10 cellular contexts compared by ENCODE assay signal in the genomic region with DNA sequence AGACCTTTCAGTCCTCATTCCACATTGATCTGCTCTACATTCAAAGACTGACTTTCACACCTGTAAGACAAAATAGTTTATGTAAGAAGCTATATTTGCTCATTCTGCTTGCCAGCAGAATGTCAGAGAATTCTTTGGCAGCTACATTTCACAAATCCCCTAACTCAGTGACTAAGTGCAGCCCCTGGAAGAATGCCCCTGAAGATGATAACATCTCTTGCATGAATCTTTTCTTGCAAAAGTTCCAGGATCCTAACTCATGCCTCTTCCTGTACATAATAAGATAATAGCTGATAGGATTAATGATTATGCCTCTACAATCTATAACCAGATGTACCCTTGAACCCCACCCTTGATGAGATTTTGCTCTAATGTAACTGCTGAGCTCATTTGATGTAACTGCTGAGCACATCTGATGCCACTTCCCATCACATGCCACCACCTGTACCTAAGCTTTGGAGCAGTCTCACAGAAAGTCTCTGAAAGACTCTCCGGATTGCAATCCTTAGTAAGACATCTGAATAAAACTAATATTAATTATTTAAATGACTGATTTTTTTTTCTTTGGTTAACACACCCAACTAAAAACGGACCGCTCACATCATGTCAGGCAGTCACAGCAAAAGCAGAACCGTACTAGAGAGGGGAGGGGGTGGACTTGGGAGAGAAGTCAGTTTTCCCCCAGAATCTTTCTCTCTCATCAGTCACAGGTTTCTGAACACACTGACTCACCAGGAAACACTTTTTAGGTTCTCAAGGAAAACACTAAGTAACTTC. TPM values are rescaled to one million over a fixed set of nuclear protein-coding genes. Genes with fewer than 3 reads are reported as not detected.
A peak's percentile ranks its signal among the peaks of the same experiment; 100 is the strongest.
DNase-seq lines count a peak whose midpoint lies in the region; ATAC-seq, FAIRE-seq and TF ChIP-seq lines count a peak whose summit lies in the region.
"Had no signal": no experiment of that assay in that cellular context is flagged by ENCODE, and none has a peak within 500 bp of the region (broad histone marks: within the 10 kb centered on the region; RNA-seq: fewer than 3 reads in every experiment).

No MANE protein-coding gene starts in this region.

- WGBS in adrenal gland, 4 donors: 31 to 43% (median 37%) methylated on average over 4 of the region's 4 CpGs

- no peak for FAIRE-seq in H54 (lab: Jason Lieb, UNC)

- no peaks in the 10 kb centered on the region for H3K9me3 Mint-ChIP-seq in activated naive CD4-positive, alpha-beta T cell treated with anti-CD3 and anti-CD28 coated beads, Interleukin-2, amount 50 U/mL, for 72 hours

- peaks cover 25% of the 10 kb centered on the region for H3K27me3 ChIP-seq in adrenal gland

- intact Hi-C loops in adrenal gland (cut with DNase I): no loop called here

- ATAC-seq in activated naive CD4-positive, alpha-beta T cell treated with anti-CD3 and anti-CD28 coated beads, Interleukin-2, amount 50 U/mL, for 72 hours: peak; percentile 52 to 71

- H3K36me3 ChIP-seq in adrenal gland (replicated peaks in 1 of 2): no peaks in the 10 kb centered on the region

- no peaks in the 10 kb centered on the region for H3K9me3 ChIP-seq in adrenal gland (replicated peaks in 1 of 3)

- TF ChIP-seq CTCF in adrenal gland (IDR thresholded peaks at IDR 0.05): no peak
- no peak for TF ChIP-seq CTCF in GM10266 (IDR thresholded peaks at IDR 0.05; ENCODE audit: control insufficient read depth, insufficient read depth, low read depth, missing control alignments)

- peaks cover 0 to 4% of the 10 kb centered on the region in 2 donors for H3K4me1 ChIP-seq in adrenal gland (replicated peaks in 1 of 2)

- peak; percentile 8 for DNase-seq in stimulated activated CD4-positive, alpha-beta T cell treated with anti-CD3 and anti-CD28 coated beads, Interleukin-12 subunit alpha, Interleukin-12 subunit beta, amount 100 ng/mL, for 4 hours
- DNase-seq in stimulated activated CD4-positive, alpha-beta T cell treated with anti-CD3 and anti-CD28 coated beads, Interleukin-1b, Interleukin-23, amount 100 ng/mL, for 48 hours: no peak
- DNase-seq in activated naive CD4-positive, alpha-beta T cell treated with anti-CD3 and anti-CD28 coated beads, Interleukin-2, amount 50 U/mL, for 72 hours (ENCODE audit: low spot score in 2 of 2): no peak
- DNase-seq in left kidney (ENCODE audit: low read depth, low spot score) (peak; percentile 9), HuH-7 (ENCODE audit: low spot score) (no peak), H54 (ENCODE audit: insufficient read length, low spot score) (no peak), adrenal gland (no peak), GM10266 (ENCODE audit: extremely low spot score) (no peak)

- TF ChIP-seq POLR2A in H54 (IDR thresholded peaks at IDR 0.05; ENCODE audit: low read depth, low read length) (no peak), adrenal gland (IDR thresholded peaks at IDR 0.05) (no peak)

- H3K4me3 ChIP-seq in adrenal gland: peak overlapping the region in 1 of 4 donors; percentile 38

- peak overlapping the region; percentile 18 to 84 for H3K27ac Mint-ChIP-seq in activated naive CD4-positive, alpha-beta T cell treated with anti-CD3 and anti-CD28 coated beads, Interleukin-2, amount 50 U/mL, for 72 hours

- no peak overlapping the region for H3K27ac ChIP-seq in adrenal gland
- H3K27ac ChIP-seq: KMS-11 had no signal

- H3K36me3 Mint-ChIP-seq in activated naive CD4-positive, alpha-beta T cell treated with anti-CD3 and anti-CD28 coated beads, Interleukin-2, amount 50 U/mL, for 72 hours: peaks cover 0 to 6% of the 10 kb centered on the region in 2 donors

RNA-seq across cellular contexts. Expression of a gene that starts 0.7 kb away (rescaled TPM):
- 1 to 10 TPM in 1 of 2 donors, not detected in 1; 1.1 TPM for total RNA-seq in activated naive CD4-positive, alpha-beta T cell treated with anti-CD3 and anti-CD28 coated beads, Interleukin-2, amount 50 U/mL, for 72 hours
- not detected for total RNA-seq in adrenal gland
- under 1 TPM in 1 of 3 donors, not detected in 2; 0.02 TPM for polyA plus RNA-seq in adrenal gland
- polyA plus RNA-seq: liver had no signal

RNA-seq across cellular contexts. Expression of a gene that starts 11.5 kb away (rescaled TPM):
- total RNA-seq in activated naive CD4-positive, alpha-beta T cell treated with anti-CD3 and anti-CD28 coated beads, Interleukin-2, amount 50 U/mL, for 72 hours: 100 to 1,000 TPM; 121 to 138 TPM
- total RNA-seq in adrenal gland: 100 to 1,000 TPM in 3 of 8 donors, 10 to 100 TPM in 5; 61.4 to 133 (median 97.3) TPM
- polyA plus RNA-seq in adrenal gland: 100 to 1,000 TPM in 1 of 3 donors, 10 to 100 TPM in 2; 44.6 to 174 (median 61.3) TPM

Comparison
In these comparisons a context has a peak if more than half of its experiments do, and no peak if none do; other contexts are left out.
1. DNase-seq: peak in stimulated activated CD4-positive, alpha-beta T cell treated with anti-CD3 and anti-CD28 coated beads, Interleukin-12 subunit alpha, Interleukin-12 subunit beta, amount 100 ng/mL, for 4 hours (single experiment) and left kidney (single experiment); none in stimulated activated CD4-positive, alpha-beta T cell treated with anti-CD3 and anti-CD28 coated beads, Interleukin-1b, Interleukin-23, amount 100 ng/mL, for 48 hours (single experiment), activated naive CD4-positive, alpha-beta T cell treated with anti-CD3 and anti-CD28 coated beads, Interleukin-2, amount 50 U/mL, for 72 hours (0 of 2), HuH-7 (single experiment), H54 (single experiment), adrenal gland (0 of 7) and GM10266 (single experiment).